In genomic region chr1:39647247-39647646, GRCh38 we compare ENCODE assay signal across 1 cellular context.
TF ChIP-seq lines count a peak whose summit lies in the region.

No MANE protein-coding gene starts in this region.

TF ChIP-seq in H1, 55 proteins besides CTCF, POLR2A, EP300 and RAD21:
- TF ChIP-seq CEBPB (IDR thresholded peaks at IDR 0.05; ENCODE audit: low read depth, low read length) = no peak
- TF ChIP-seq TAF1 (IDR thresholded peaks at IDR 0.05; ENCODE audit: low read depth, low read length) = no peak
- no peak for TF ChIP-seq CHD1 (IDR thresholded peaks at IDR 0.05; ENCODE audit: low read depth, low read length)
- TF ChIP-seq BRCA1 (IDR thresholded peaks at IDR 0.05; ENCODE audit: low read depth, low read length) = no peak
- no peak for TF ChIP-seq ATF3 (IDR thresholded peaks at IDR 0.05; ENCODE audit: insufficient read depth, low read depth, low read length)
- no peak for TF ChIP-seq SIRT6 (IDR thresholded peaks at IDR 0.05; ENCODE audit: low read length)
- no peak for TF ChIP-seq SP4 (IDR thresholded peaks at IDR 0.05; ENCODE audit: low read length)
- TF ChIP-seq BACH1 (IDR thresholded peaks at IDR 0.05; ENCODE audit: low read length) = no peak
- no peak for TF ChIP-seq POLR2AphosphoS5 (IDR thresholded peaks at IDR 0.05; ENCODE audit: low read depth, low read length)
- no peak for TF ChIP-seq JUN (IDR thresholded peaks at IDR 0.05; ENCODE audit: low read depth, low read length)
- TF ChIP-seq NRF1 (IDR thresholded peaks at IDR 0.05; ENCODE audit: low read depth, low read length) = no peak
- no peak for TF ChIP-seq ASH2L (IDR thresholded peaks at IDR 0.05; ENCODE audit: low read length)
- no peak for TF ChIP-seq RXRA (IDR thresholded peaks at IDR 0.05; ENCODE audit: insufficient read depth, low read depth, low read length)
- TF ChIP-seq MAX (IDR thresholded peaks at IDR 0.05) = no peak
- TF ChIP-seq BCL11A (IDR thresholded peaks at IDR 0.05; ENCODE audit: low read depth in 2 of 2, low read length in 2 of 2) = no peak
- TF ChIP-seq SIX5 (IDR thresholded peaks at IDR 0.05; ENCODE audit: low read depth, low read length) = no peak
